In the genomic region with DNA sequence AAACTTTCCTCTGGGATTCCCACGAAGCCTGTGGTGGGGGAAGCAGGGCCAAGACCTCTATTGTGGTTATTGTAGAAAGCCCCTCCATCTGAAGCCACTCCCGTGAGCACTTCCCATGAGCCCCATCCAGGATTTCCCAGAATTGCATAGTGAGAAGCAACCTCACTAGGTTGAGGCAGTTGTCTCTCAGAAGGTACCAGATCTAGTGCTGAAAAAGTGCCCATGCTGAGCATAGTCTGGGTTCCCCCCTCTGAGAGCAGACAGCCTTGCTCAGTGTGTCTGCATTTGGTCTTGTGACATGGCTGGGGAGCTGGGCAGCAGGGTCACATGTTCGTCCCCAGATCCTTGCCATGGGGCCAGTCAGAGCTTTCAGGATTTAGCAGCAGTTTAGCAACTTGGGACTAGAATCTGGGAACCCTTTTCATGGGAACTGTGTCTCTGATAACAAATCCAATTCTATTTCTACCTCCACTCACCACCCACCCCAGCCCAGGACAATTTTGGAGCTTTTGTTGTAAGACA, we compare ENCODE assay signal across 11 cellular contexts. TPM values are rescaled to one million over a fixed set of nuclear protein-coding genes. Genes with fewer than 3 reads are reported as not detected.
DNase-seq lines count a peak whose midpoint lies in the region; ATAC-seq and TF ChIP-seq lines count a peak whose summit lies in the region.
"Had no signal": no experiment of that assay in that cellular context is flagged by ENCODE, and none has a peak within 500 bp of the region (broad histone marks: within the 10 kb centered on the region; RNA-seq: fewer than 3 reads in every experiment).

No MANE protein-coding gene starts in this region.

- no peak for TF ChIP-seq POLR2A in esophagus muscularis mucosa (IDR thresholded peaks at IDR 0.05; ENCODE audit: low read depth)

- H3K27ac ChIP-seq in CD4-positive, alpha-beta T cell (ENCODE audit: low read depth, low read length): no peak overlapping the region
- H3K27ac ChIP-seq in angular gyrus (ENCODE audit: low read depth, low read length) (peak overlapping the region; percentile 54), right atrium auricular region (peak overlapping the region; percentile 58 to 63), esophagus muscularis mucosa (replicated peaks in 1 of 4) (peak overlapping the region in 2 of 4 donors; percentile 18 to 28)

- 58% methylated on average over 2 of the region's 3 CpGs for WGBS in esophagus muscularis mucosa

- ATAC-seq in CD4-positive, alpha-beta T cell (ENCODE audit: poor library complexity): no peak
- peak; percentile 78 for ATAC-seq in sciatic nerve
- no peak for ATAC-seq in GM21528 (IDR thresholded peaks at IDR 0.05; ENCODE audit: low FRiP score, unreplicated experiment)

- CTCF ChIA-PET in CD4-positive, alpha-beta T cell (lab: Charles Lee): interaction anchor here (0.5 to 1.4 kb wide), 2 partner anchors 10 to 241 kb away, joined by 3 to 4 read pairs; no protein-coding TSS in a partner anchor

- peaks cover 79% of the 10 kb centered on the region for H3K36me3 Mint-ChIP-seq in CD4-positive, alpha-beta T cell (ENCODE audit: low read depth)

- H3K27me3 Mint-ChIP-seq in CD4-positive, alpha-beta T cell: no peaks in the 10 kb centered on the region

- H3K9me3 ChIP-seq in CD4-positive, alpha-beta T cell (ENCODE audit: control insufficient read depth, low read length): no peaks in the 10 kb centered on the region
- H3K9me3 ChIP-seq in right atrium auricular region (no peaks in the 10 kb centered on the region), esophagus muscularis mucosa (no peaks in the 10 kb centered on the region)
- H3K9me3 ChIP-seq: BLaER1 treated with 17β-estradiol and CSF1 and Interleukin-3, amounts not matched to agents 10 nM and 100 nM had no signal

- H3K9me3 Mint-ChIP-seq in CD4-positive, alpha-beta T cell: no peaks in the 10 kb centered on the region

- intact Hi-C loops in CD4-positive, alpha-beta T cell (cut with DNase I, micrococcal nuclease): no loop called here
- intact Hi-C loops in sciatic nerve (cut with DNase I) (no loop called here), esophagus muscularis mucosa (cut with DNase I) (no loop called here)

- no peak for TF ChIP-seq EP300 in esophagus muscularis mucosa (IDR thresholded peaks at IDR 0.05)

- H3K27me3 ChIP-seq in CD4-positive, alpha-beta T cell (ENCODE audit: control insufficient read depth, insufficient read depth, low read length): no peaks in the 10 kb centered on the region
- H3K27me3 ChIP-seq in right atrium auricular region: no peaks in the 10 kb centered on the region
- H3K27me3 ChIP-seq in esophagus muscularis mucosa: no peaks in the 10 kb centered on the region
- H3K27me3 ChIP-seq: BLaER1 treated with 17β-estradiol and CSF1 and Interleukin-3, amounts not matched to agents 10 nM and 100 nM had no signal

- peak overlapping the region; percentile 43 for H3K27ac Mint-ChIP-seq in CD4-positive, alpha-beta T cell

- peaks cover 10% of the 10 kb centered on the region for H3K4me1 Mint-ChIP-seq in CD4-positive, alpha-beta T cell (ENCODE audit: low read depth)

- POLR2A ChIA-PET in CD4-positive, alpha-beta T cell (lab: Charles Lee): no interaction called here

- DNase-seq in CD4-positive, alpha-beta T cell: no peak
- DNase-seq in right atrium auricular region (ENCODE audit: low spot score) (peak; percentile 68), sciatic nerve (ENCODE audit: low spot score) (no peak), esophagus muscularis mucosa (ENCODE audit: extremely low spot score) (no peak), epidermal melanocyte (ENCODE audit: insufficient read length, low spot score) (no peak), DMS153 (lab: John Stamatoyannopoulos, UW) (no peak)
- DNase-seq: activated T-cell treated with anti-CD3 and anti-CD28 coated beads, Interleukin-2, amount 50 U/mL, for 48 hours; central memory CD4-positive, alpha-beta T cell had no signal

- no peak overlapping the region for H3K4me3 Mint-ChIP-seq in CD4-positive, alpha-beta T cell

- peaks cover 19% of the 10 kb centered on the region for H3K36me3 ChIP-seq in right atrium auricular region
- H3K36me3 ChIP-seq in esophagus muscularis mucosa: peaks cover 16 to 75% (median 58%) of the 10 kb centered on the region in 4 donors

- no peak for TF ChIP-seq CTCF in CD4-positive, alpha-beta T cell (IDR thresholded peaks at IDR 0.05)
- TF ChIP-seq CTCF in right atrium auricular region (IDR thresholded peaks at IDR 0.05) (no peak), esophagus muscularis mucosa (IDR thresholded peaks at IDR 0.05) (no peak)

- H3K4me3 ChIP-seq in right atrium auricular region (no peak overlapping the region), esophagus muscularis mucosa (no peak overlapping the region)
- H3K4me3 ChIP-seq: BLaER1 treated with 17β-estradiol and CSF1 and Interleukin-3, amounts not matched to agents 10 nM and 100 nM had no signal

- H3K4me1 ChIP-seq in right atrium auricular region: peaks cover 5 to 20% of the 10 kb centered on the region in 2 donors
- peaks cover 8 to 18% (median 15%) of the 10 kb centered on the region in 4 donors for H3K4me1 ChIP-seq in esophagus muscularis mucosa

RNA-seq across cellular contexts. Expression of a gene that starts 38.7 kb away (rescaled TPM):
- 10 to 100 TPM; 29.5 to 30.2 TPM for total RNA-seq in CD4-positive, alpha-beta T cell
- total RNA-seq in right atrium auricular region (1 to 10 TPM; 5.8 to 6.3 TPM), sciatic nerve (14.4 TPM), esophagus muscularis mucosa (1 to 10 TPM; 7.5 to 9.0 (median 7.5) TPM)
